In the genomic region with DNA sequence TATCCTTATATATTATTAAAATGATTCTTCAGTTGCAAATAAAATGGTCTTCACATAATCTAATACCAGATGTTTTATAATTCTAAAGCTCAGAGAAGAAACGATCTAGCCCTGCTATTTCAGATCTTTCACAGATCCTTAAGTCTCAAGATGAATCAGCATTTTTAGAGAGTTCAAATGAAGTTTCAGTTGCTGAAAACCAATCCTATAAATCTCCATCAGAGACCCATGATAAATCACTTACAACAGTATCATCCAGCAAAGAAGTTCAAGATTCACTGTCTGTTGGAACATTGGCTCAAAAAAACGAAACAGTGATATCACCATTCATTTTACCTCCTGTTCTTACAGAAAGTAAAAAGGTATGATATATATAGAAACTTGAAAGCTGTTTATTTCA, we compare ENCODE assay signal across 14 cellular contexts.
A peak's percentile ranks its signal among the peaks of the same experiment; 100 is the strongest.
DNase-seq lines count a peak whose midpoint lies in the region; ATAC-seq, FAIRE-seq and TF ChIP-seq lines count a peak whose summit lies in the region.
"Had no signal": no experiment of that assay in that cellular context is flagged by ENCODE, and none has a peak within 500 bp of the region (broad histone marks: within the 10 kb centered on the region; RNA-seq: fewer than 3 reads in every experiment).

No MANE protein-coding gene starts in this region.

- H3K9me3 ChIP-seq in HepG2 (ENCODE audit: low read length) = no peaks in the 10 kb centered on the region
- H3K9me3 ChIP-seq in right lobe of liver = no peaks in the 10 kb centered on the region
- H3K9me3 ChIP-seq in SK-N-MC (ENCODE audit: low read depth, low read length) = no peaks in the 10 kb centered on the region
- H3K9me3 ChIP-seq: HAP-1 had no signal

- WGBS in HepG2 (ENCODE audit: low lambda C conversion rate) = 4% methylated on average over 2 of the region's 2 CpGs
- 53% methylated on average over 2 of the region's 2 CpGs for WGBS in right lobe of liver (ENCODE audit: insufficient coverage, low coverage, low lambda C conversion rate, missing lambda C conversion rate)

- no peak for FAIRE-seq in HepG2 (lab: Jason Lieb, UNC)

- H3K4me3 ChIP-seq in HepG2 (replicated peaks in 1 of 3; ENCODE audit: insufficient read depth in 1 of 3, low read depth in 2 of 3, low read length in 3 of 3) = no peak overlapping the region
- no peak overlapping the region for H3K4me3 ChIP-seq in right lobe of liver
- peak overlapping the region; percentile 30; the same call in 1 of the 2 replicates for H3K4me3 ChIP-seq in SK-N-MC
- H3K4me3 ChIP-seq: HAP-1 had no signal

- H3K4me1 ChIP-seq in HepG2 (ENCODE audit: insufficient read depth, low read length) (no peaks in the 10 kb centered on the region), right lobe of liver (no peaks in the 10 kb centered on the region)
- H3K4me1 ChIP-seq: HAP-1 had no signal

- CTCF ChIA-PET in HepG2 (lab: Yijun Ruan, JAX; ENCODE audit: low intra/inter-chr PET ratio, low total read pairs) = no interaction called here

- no peak overlapping the region for H3K27ac Mint-ChIP-seq in activated naive CD8-positive, alpha-beta T cell treated with anti-CD3 and anti-CD28 coated beads, Interleukin-2, amount 50 U/mL, for 24 hours

- TF ChIP-seq RAD21 in HepG2 (CRISPR knock-in tag; IDR thresholded peaks at IDR 0.05) = no peak

- no peak overlapping the region for H3K9ac ChIP-seq in HepG2 (ENCODE audit: insufficient read depth, low read depth, low read length)
- peak overlapping the region; percentile 20 for H3K9ac ChIP-seq in SK-N-MC (ENCODE audit: insufficient read length)

- H3K36me3 ChIP-seq in HepG2 (replicated peaks in 1 of 2; ENCODE audit: control insufficient read depth in 1 of 2, insufficient read depth in 2 of 2, low read length in 2 of 2) (no peaks in the 10 kb centered on the region), right lobe of liver (no peaks in the 10 kb centered on the region), SK-N-MC (ENCODE audit: insufficient read depth, low read length) (no peaks in the 10 kb centered on the region)
- H3K36me3 ChIP-seq: HAP-1 had no signal

- H3K79me2 ChIP-seq in HepG2 (ENCODE audit: insufficient read depth, low read length) = no peaks in the 10 kb centered on the region

- TF ChIP-seq POLR2A in HepG2 (IDR thresholded peaks at IDR 0.05; ENCODE audit: insufficient read depth in 1 of 2, low read depth in 2 of 2, low read length in 2 of 2) (no peak), right lobe of liver (IDR thresholded peaks at IDR 0.05) (no peak)

- DNase-seq in HepG2 (ENCODE audit: low spot score) (no peak), right lobe of liver (no peak), SK-N-MC (ENCODE audit: low read depth, low spot score) (no peak), fibroblast of peridontal ligament (ENCODE audit: extremely low read depth) (peak; percentile 40), kidney glomerular epithelial cell (lab: John Stamatoyannopoulos, UW) (no peak)
- DNase-seq in activated naive CD8-positive, alpha-beta T cell treated with anti-CD3 and anti-CD28 coated beads, Interleukin-2, amount 50 U/mL, for 24 hours = no peak
- DNase-seq in stimulated activated CD4-positive, alpha-beta T cell treated with anti-CD3 and anti-CD28 coated beads, Interleukin-4, amount 100 ng/mL, for 1 hour = no peak
- DNase-seq: NCI-H1092 treated with DMSO at 0.1 percent for 48 hours, NCI-H1694, NCI-H2107, SIG-M5 had no signal

- H3K27me3 ChIP-seq in HepG2 (ENCODE audit: control insufficient read depth in 1 of 2, insufficient read depth in 2 of 2, low read length in 2 of 2) = no peaks in the 10 kb centered on the region
- no peaks in the 10 kb centered on the region for H3K27me3 ChIP-seq in right lobe of liver

- no peaks in the 10 kb centered on the region for H3K9me3 Mint-ChIP-seq in activated naive CD8-positive, alpha-beta T cell treated with anti-CD3 and anti-CD28 coated beads, Interleukin-2, amount 50 U/mL, for 24 hours

- no peaks in the 10 kb centered on the region for H3K4me1 Mint-ChIP-seq in activated naive CD8-positive, alpha-beta T cell treated with anti-CD3 and anti-CD28 coated beads, Interleukin-2, amount 50 U/mL, for 24 hours

- H3K4me2 ChIP-seq in HepG2 (ENCODE audit: low read depth, low read length) = no peak overlapping the region

- POLR2A ChIA-PET in HepG2 (lab: Yijun Ruan, JAX) = no interaction called here

- H3K36me3 Mint-ChIP-seq in activated naive CD8-positive, alpha-beta T cell treated with anti-CD3 and anti-CD28 coated beads, Interleukin-2, amount 50 U/mL, for 24 hours (ENCODE audit: low read depth) = peaks cover 12% of the 10 kb centered on the region

- ATAC-seq in HepG2 (no peak), right lobe of liver (no peak), GM21515 (IDR thresholded peaks at IDR 0.05; ENCODE audit: unreplicated experiment) (no peak)
- ATAC-seq in activated naive CD8-positive, alpha-beta T cell treated with anti-CD3 and anti-CD28 coated beads, Interleukin-2, amount 50 U/mL, for 24 hours = no peak

- no TSS peak for BruUV-seq in HepG2 (replicated peaks; lab: Mats Ljungman, UMichigan)

- no peak overlapping the region for H3K27ac ChIP-seq in HepG2 (ENCODE audit: extremely low read length, insufficient read depth, low read length)
- H3K27ac ChIP-seq in right lobe of liver = no peak overlapping the region
- H3K27ac ChIP-seq in SK-N-MC = peak overlapping the region; percentile 50; the same call in 1 of the 2 replicates
- H3K27ac ChIP-seq: C4-2B had no signal

- in situ Hi-C loops in HepG2 (cut with HindIII; ENCODE audit: extremely low pct_ligation_motif_present, low pct_unique_long_range_greater_than_20kb) = no loop called here

- no peaks in the 10 kb centered on the region for H4K20me1 ChIP-seq in HepG2 (ENCODE audit: insufficient read depth, low read length)

- H3K27me3 Mint-ChIP-seq in activated naive CD8-positive, alpha-beta T cell treated with anti-CD3 and anti-CD28 coated beads, Interleukin-2, amount 50 U/mL, for 24 hours = no peaks in the 10 kb centered on the region

- H2AFZ ChIP-seq in HepG2 (ENCODE audit: low read length) = no peak overlapping the region

- H3K4me3 Mint-ChIP-seq in activated naive CD8-positive, alpha-beta T cell treated with anti-CD3 and anti-CD28 coated beads, Interleukin-2, amount 50 U/mL, for 24 hours = no peak overlapping the region

- intact Hi-C loops in HepG2 (cut with micrococcal nuclease; ENCODE audit: unreplicated experiment) = no loop called here
- intact Hi-C loops in right lobe of liver (cut with DNase I) = no loop called here

- no peak for TF ChIP-seq CTCF in HepG2 (CRISPR knock-in tag; IDR thresholded peaks at IDR 0.05)
- TF ChIP-seq CTCF in right lobe of liver (IDR thresholded peaks at IDR 0.05) = no peak

- TF ChIP-seq EP300 in HepG2 (IDR thresholded peaks at IDR 0.05; ENCODE audit: low read depth in 2 of 2, low read length in 2 of 2) (no peak), HepG2 (CRISPR knock-in tag; IDR thresholded peaks at IDR 0.05; ENCODE audit: borderline replicate concordance) (no peak)

TF ChIP-seq in HepG2, 621 proteins besides CTCF, POLR2A, EP300 and RAD21:
- TF ChIP-seq, protein P1, sequence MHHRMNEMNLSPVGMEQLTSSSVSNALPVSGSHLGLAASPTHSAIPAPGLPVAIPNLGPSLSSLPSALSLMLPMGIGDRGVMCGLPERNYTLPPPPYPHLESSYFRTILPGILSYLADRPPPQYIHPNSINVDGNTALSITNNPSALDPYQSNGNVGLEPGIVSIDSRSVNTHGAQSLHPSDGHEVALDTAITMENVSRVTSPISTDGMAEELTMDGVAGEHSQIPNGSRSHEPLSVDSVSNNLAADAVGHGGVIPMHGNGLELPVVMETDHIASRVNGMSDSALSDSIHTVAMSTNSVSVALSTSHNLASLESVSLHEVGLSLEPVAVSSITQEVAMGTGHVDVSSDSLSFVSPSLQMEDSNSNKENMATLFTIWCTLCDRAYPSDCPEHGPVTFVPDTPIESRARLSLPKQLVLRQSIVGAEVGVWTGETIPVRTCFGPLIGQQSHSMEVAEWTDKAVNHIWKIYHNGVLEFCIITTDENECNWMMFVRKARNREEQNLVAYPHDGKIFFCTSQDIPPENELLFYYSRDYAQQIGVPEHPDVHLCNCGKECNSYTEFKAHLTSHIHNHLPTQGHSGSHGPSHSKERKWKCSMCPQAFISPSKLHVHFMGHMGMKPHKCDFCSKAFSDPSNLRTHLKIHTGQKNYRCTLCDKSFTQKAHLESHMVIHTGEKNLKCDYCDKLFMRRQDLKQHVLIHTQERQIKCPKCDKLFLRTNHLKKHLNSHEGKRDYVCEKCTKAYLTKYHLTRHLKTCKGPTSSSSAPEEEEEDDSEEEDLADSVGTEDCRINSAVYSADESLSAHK (CRISPR knock-in tag; IDR thresholded peaks at IDR 0.05; ENCODE audit: borderline replicate concordance) = no peak
- TF ChIP-seq NFE2L2 (IDR thresholded peaks at IDR 0.05; ENCODE audit: low read length) = peak; percentile 51; the same call in 1 of the 2 replicates
